Comparison of ENCODE assay signal across 8 cellular contexts in genomic region chr14:64971890-64972785, GRCh38. TPM values are rescaled to one million over a fixed set of nuclear protein-coding genes. Genes with fewer than 3 reads are reported as not detected.
DNase-seq lines count a peak whose midpoint lies in the region; ATAC-seq lines count a peak whose summit lies in the region.

Gene RAB15 (minus strand): TSS chr14:64972336. CDS start chr14:64972076, 260 bp downstream.

- in situ Hi-C loops in G401 (cut with HindIII; ENCODE audit: low sequenced_read_pairs) = no loop called here

- ATAC-seq in HG03439 (IDR thresholded peaks at IDR 0.05; ENCODE audit: unreplicated experiment) = peak; percentile 50
- no peak for ATAC-seq in HG03108 (IDR thresholded peaks at IDR 0.05; ENCODE audit: unreplicated experiment)

- DNase-seq in G401 (ENCODE audit: low spot score) = no peak
- peak; percentile 31 for DNase-seq in T-helper 9 cell
- DNase-seq in central memory CD4-positive, alpha-beta T cell = peak; percentile 33
- peak; percentile 28 for DNase-seq in kidney glomerular epithelial cell (lab: John Stamatoyannopoulos, UW)
- DNase-seq in stimulated activated CD4-positive, alpha-beta T cell treated with anti-CD3 and anti-CD28 coated beads, Interleukin-2, amount 100 ng/mL, for 24 hours = peak; percentile 41 to 44
- no peak for DNase-seq in dedifferentiated amniotic fluid mesenchymal stem cell (ENCODE audit: extremely low spot score)

RNA-seq across cellular contexts. Expression of gene RAB15, which starts in this region (rescaled TPM):
- 15.8 and 26.2 TPM in 2 replicates for total RNA-seq in G401 (2014; rRNA removed; shearing (Covaris generic))

Comparison
In these comparisons a context has a peak if more than half of its experiments do, and no peak if none do; other contexts are left out.
1. DNase-seq: peak in T-helper 9 cell (single experiment), central memory CD4-positive, alpha-beta T cell (single experiment), kidney glomerular epithelial cell (single experiment) and stimulated activated CD4-positive, alpha-beta T cell treated with anti-CD3 and anti-CD28 coated beads, Interleukin-2, amount 100 ng/mL, for 24 hours (2 of 2); none in G401 (single experiment) and dedifferentiated amniotic fluid mesenchymal stem cell (single experiment).